ENCODE assay signal across 15 cellular contexts in genomic region chr3:24351779-24352469, GRCh38.
DNase-seq lines count a peak whose midpoint lies in the region; ATAC-seq, FAIRE-seq and TF ChIP-seq lines count a peak whose summit lies in the region.
"Had no signal": no experiment of that assay in that cellular context is flagged by ENCODE, and none has a peak within 500 bp of the region (broad histone marks: within the 10 kb centered on the region; RNA-seq: fewer than 3 reads in every experiment).

No MANE protein-coding gene starts in this region.

- no peak overlapping the region for H3K23ac ChIP-seq in H9 (ENCODE audit: insufficient read length, low read depth, low read length)

- H3K9me3 ChIP-seq in liver (ENCODE audit: control insufficient read depth in 4 of 4, low read length in 3 of 4) (no peaks in the 10 kb centered on the region), subcutaneous abdominal adipose tissue (ENCODE audit: control insufficient read depth in 5 of 5, low read length in 5 of 5) (no peaks in the 10 kb centered on the region), H9 (ENCODE audit: control insufficient read depth, low read depth, low read length) (no peaks in the 10 kb centered on the region)

- no peaks in the 10 kb centered on the region for H3K79me2 ChIP-seq in H9 (ENCODE audit: insufficient read depth, low read length)

- H2BK15ac ChIP-seq in H9 (ENCODE audit: low read depth, low read length) = no peak overlapping the region

- DNase-seq in NCI-H226 (peak; percentile 44), H9 (no peak)
- DNase-seq in activated T-cell treated with anti-CD3 and anti-CD28 coated beads, Interleukin-2, amount 50 U/mL, for 1 hour = no peak
- DNase-seq: activated T-cell treated with anti-CD3 and anti-CD28 coated beads, Interleukin-2, amount 50 U/mL, for 48 hours; CD4-positive, CD25-positive, alpha-beta regulatory T cell; cerebellar nuclear complex; NCI-H526; SIG-M5 had no signal

- H2BK120ac ChIP-seq in H9 (ENCODE audit: low read depth, low read length, poor library complexity, severe bottlenecking) = no peak overlapping the region

- H3T11ph ChIP-seq in H9 (ENCODE audit: low read length) = no peak overlapping the region

- WGBS in liver = 32% methylated on average over 4 of the region's 4 CpGs
- no CpG with 5 or more reads among the region's 4 CpGs for WGBS in H9 (ENCODE audit: extremely low coverage, insufficient read length, low lambda C conversion rate)

- no peak overlapping the region for H3K14ac ChIP-seq in H9 (ENCODE audit: insufficient read depth, low read length)

- peaks cover 0 to 4% (median 0%) of the 10 kb centered on the region in 3 experiments; a peak in 3 of 7 replicates for H3K36me3 Mint-ChIP-seq in H9 (ENCODE audit: insufficient read depth in 1 of 3, low read depth in 3 of 3)
- H3K36me3 Mint-ChIP-seq: CD4-positive, CD25-positive, alpha-beta regulatory T cell had no signal

- H3K4me3 ChIP-seq in liver (ENCODE audit: low read depth in 1 of 3, low read length in 3 of 3) (no peak overlapping the region), subcutaneous abdominal adipose tissue (ENCODE audit: low read depth in 1 of 5, low read length in 5 of 5) (no peak overlapping the region)

- H3K9ac ChIP-seq in liver (ENCODE audit: low read depth in 1 of 2, low read length in 2 of 2) (no peak overlapping the region), subcutaneous abdominal adipose tissue (ENCODE audit: low read length in 5 of 5) (no peak overlapping the region), H9 (ENCODE audit: extremely low read depth, insufficient read length, low read length) (no peak overlapping the region)

- peaks cover 6 to 13% of the 10 kb centered on the region in 2 experiments for H3K4me1 Mint-ChIP-seq in H9
- H3K4me1 Mint-ChIP-seq: CD4-positive, CD25-positive, alpha-beta regulatory T cell had no signal

- no peaks in the 10 kb centered on the region for H3K9me3 Mint-ChIP-seq in H9
- H3K9me3 Mint-ChIP-seq: stimulated activated naive CD8-positive, alpha-beta T cell treated with anti-CD3 and anti-CD28 coated beads, Interleukin-15, Interleukin-2, amounts not matched to agents 100 ng/mL and 50 ng/mL, for 24 hours had no signal

- no peak overlapping the region for H2AFZ ChIP-seq in H9 (ENCODE audit: low read length)

- H2BK12ac ChIP-seq in H9 (ENCODE audit: insufficient read length, low read depth, low read length) = no peak overlapping the region

- H3K4me1 ChIP-seq in liver (ENCODE audit: control insufficient read depth in 4 of 4, insufficient read depth in 4 of 4, low read length in 3 of 4) (peaks cover 0 to 32% (median 7%) of the 10 kb centered on the region in 4 donors), subcutaneous abdominal adipose tissue (ENCODE audit: control insufficient read depth in 5 of 5, insufficient read depth in 5 of 5, low read length in 5 of 5) (peaks cover 4 to 34% (median 16%) of the 10 kb centered on the region in 5 donors), H9 (ENCODE audit: insufficient read depth, low read length) (no peaks in the 10 kb centered on the region)

- H3K27ac ChIP-seq in liver (ENCODE audit: low read depth in 1 of 2, low read length in 2 of 2) = peak overlapping the region in 1 of 2 donors; percentile 30
- H3K27ac ChIP-seq in subcutaneous abdominal adipose tissue (ENCODE audit: low read depth, low read length) = peak overlapping the region; percentile 49
- H3K27ac ChIP-seq in H9 (ENCODE audit: insufficient read length, low read depth, low read length) = no peak overlapping the region

- no peak overlapping the region for H2AK5ac ChIP-seq in H9 (ENCODE audit: insufficient read length, low read length)

- no peak overlapping the region for H4K5ac ChIP-seq in H9 (ENCODE audit: insufficient read length, low read depth, low read length)

- H3K4me2 ChIP-seq in H9 (ENCODE audit: insufficient read depth, insufficient read length, low read length) = no peak overlapping the region

- H3K27me3 ChIP-seq in liver (ENCODE audit: control insufficient read depth in 4 of 4, insufficient read depth in 4 of 4, low read length in 3 of 4) = no peaks in the 10 kb centered on the region
- no peaks in the 10 kb centered on the region for H3K27me3 ChIP-seq in subcutaneous abdominal adipose tissue (ENCODE audit: control insufficient read depth in 5 of 5, insufficient read depth in 4 of 5, low read length in 5 of 5)
- H3K27me3 ChIP-seq in H9 (ENCODE audit: insufficient read depth, low read length) = no peaks in the 10 kb centered on the region

- no peak overlapping the region for H4K91ac ChIP-seq in H9 (ENCODE audit: insufficient read length, low read depth, low read length)

- H3K36me3 ChIP-seq in liver (ENCODE audit: control insufficient read depth in 4 of 4, insufficient read depth in 3 of 4, low read depth in 1 of 4, low read length in 3 of 4) (no peaks in the 10 kb centered on the region), subcutaneous abdominal adipose tissue (ENCODE audit: control insufficient read depth in 5 of 5, insufficient read depth in 5 of 5, low read length in 5 of 5) (no peaks in the 10 kb centered on the region)

- no peak overlapping the region for H3K4me3 Mint-ChIP-seq in H9
- H3K4me3 Mint-ChIP-seq: CD4-positive, CD25-positive, alpha-beta regulatory T cell; stimulated activated naive CD8-positive, alpha-beta T cell treated with anti-CD3 and anti-CD28 coated beads, Interleukin-15, Interleukin-2, amounts not matched to agents 100 ng/mL and 50 ng/mL, for 24 hours had no signal

- H2BK5ac ChIP-seq in H9 (ENCODE audit: insufficient read length, low read length) = no peak overlapping the region

- no peak overlapping the region for H3K4ac ChIP-seq in H9 (ENCODE audit: low read depth, low read length)

- no peak overlapping the region for H3K18ac ChIP-seq in H9 (ENCODE audit: insufficient read length, low read depth, low read length)

- H3K79me1 ChIP-seq in H9 (ENCODE audit: insufficient read depth, low read depth, low read length, poor library complexity, severe bottlenecking) = no peaks in the 10 kb centered on the region

- H3K23me2 ChIP-seq in H9 (ENCODE audit: insufficient read length, low read depth, low read length, poor library complexity, severe bottlenecking) = no peaks in the 10 kb centered on the region

- TF ChIP-seq RAD21 in liver (IDR thresholded peaks at IDR 0.05) = peak in 1 of 2 donors; percentile 13

- no peak for TF ChIP-seq CTCF in liver (IDR thresholded peaks at IDR 0.05; ENCODE audit: low read depth, low read length, missing input control)
- TF ChIP-seq CTCF in H9 (conservative IDR thresholded peaks at IDR 0.05) = no peak

- H2BK20ac ChIP-seq in H9 (ENCODE audit: low read depth, low read length, poor library complexity, severe bottlenecking) = no peak overlapping the region

- H3K27me3 Mint-ChIP-seq in H9 (ENCODE audit: low read depth) = no peaks in the 10 kb centered on the region
- H3K27me3 Mint-ChIP-seq: CD4-positive, CD25-positive, alpha-beta regulatory T cell; stimulated activated naive CD8-positive, alpha-beta T cell treated with anti-CD3 and anti-CD28 coated beads, Interleukin-15, Interleukin-2, amounts not matched to agents 100 ng/mL and 50 ng/mL, for 24 hours had no signal

- no peaks in the 10 kb centered on the region for H4K20me1 ChIP-seq in H9 (ENCODE audit: control insufficient read depth, insufficient read depth, insufficient read length)

- no peak overlapping the region for H3K56ac ChIP-seq in H9 (ENCODE audit: insufficient read length, low read depth, low read length)

- no peak for ATAC-seq in HG03432 (IDR thresholded peaks at IDR 0.05; ENCODE audit: unreplicated experiment)
- no peak for ATAC-seq in GM19395 (IDR thresholded peaks at IDR 0.05; ENCODE audit: unreplicated experiment)
- ATAC-seq: activated CD4-positive, CD25-positive, alpha-beta regulatory T cell treated with anti-CD3 and anti-CD28 coated beads, Interleukin-2, amount 50 U/mL, for 24 hours had no signal

- 0 out of 7 replicates have a peak overlapping the region, but pooled peaks of 1 of the 3 experiments have one; percentile 44 for H3K27ac Mint-ChIP-seq in H9
- H3K27ac Mint-ChIP-seq: CD4-positive, CD25-positive, alpha-beta regulatory T cell; stimulated activated naive CD8-positive, alpha-beta T cell treated with anti-CD3 and anti-CD28 coated beads, Interleukin-15, Interleukin-2, amounts not matched to agents 100 ng/mL and 50 ng/mL, for 24 hours had no signal

- no peak overlapping the region for H4K8ac ChIP-seq in H9 (replicated peaks; ENCODE audit: insufficient read length, low read depth, low read length)

- FAIRE-seq in endometrium (lab: Jason Lieb, UNC) = peak; percentile 90

TF ChIP-seq in liver, 16 proteins besides CTCF, POLR2A, EP300 and RAD21 (continues in another document):
- TF ChIP-seq TAF1 (conservative IDR thresholded peaks at IDR 0.05) (no peak), RXRA (IDR thresholded peaks at IDR 0.05) (peak; percentile 21 to 38), HNF4G (IDR thresholded peaks at IDR 0.05) (no peak), MAX (IDR thresholded peaks at IDR 0.05) (no peak), FOXA2 (IDR thresholded peaks at IDR 0.05) (no peak), JUND (IDR thresholded peaks at IDR 0.05) (no peak), GABPA (IDR thresholded peaks at IDR 0.05 in 1 of 2, conservative IDR thresholded peaks at IDR 0.05 in 1 of 2) (no peak), HNF4A (conservative IDR thresholded peaks at IDR 0.05) (peak in 1 of 2 donors; percentile 30), EGR1 (IDR thresholded peaks at IDR 0.05; ENCODE audit: low read depth in 2 of 2) (no peak), YY1 (IDR thresholded peaks at IDR 0.05) (peak; percentile 35)
- TF ChIP-seq, protein P1, sequence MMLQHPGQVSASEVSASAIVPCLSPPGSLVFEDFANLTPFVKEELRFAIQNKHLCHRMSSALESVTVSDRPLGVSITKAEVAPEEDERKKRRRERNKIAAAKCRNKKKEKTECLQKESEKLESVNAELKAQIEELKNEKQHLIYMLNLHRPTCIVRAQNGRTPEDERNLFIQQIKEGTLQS (IDR thresholded peaks at IDR 0.05) = no peak
- TF ChIP-seq, protein P2, sequence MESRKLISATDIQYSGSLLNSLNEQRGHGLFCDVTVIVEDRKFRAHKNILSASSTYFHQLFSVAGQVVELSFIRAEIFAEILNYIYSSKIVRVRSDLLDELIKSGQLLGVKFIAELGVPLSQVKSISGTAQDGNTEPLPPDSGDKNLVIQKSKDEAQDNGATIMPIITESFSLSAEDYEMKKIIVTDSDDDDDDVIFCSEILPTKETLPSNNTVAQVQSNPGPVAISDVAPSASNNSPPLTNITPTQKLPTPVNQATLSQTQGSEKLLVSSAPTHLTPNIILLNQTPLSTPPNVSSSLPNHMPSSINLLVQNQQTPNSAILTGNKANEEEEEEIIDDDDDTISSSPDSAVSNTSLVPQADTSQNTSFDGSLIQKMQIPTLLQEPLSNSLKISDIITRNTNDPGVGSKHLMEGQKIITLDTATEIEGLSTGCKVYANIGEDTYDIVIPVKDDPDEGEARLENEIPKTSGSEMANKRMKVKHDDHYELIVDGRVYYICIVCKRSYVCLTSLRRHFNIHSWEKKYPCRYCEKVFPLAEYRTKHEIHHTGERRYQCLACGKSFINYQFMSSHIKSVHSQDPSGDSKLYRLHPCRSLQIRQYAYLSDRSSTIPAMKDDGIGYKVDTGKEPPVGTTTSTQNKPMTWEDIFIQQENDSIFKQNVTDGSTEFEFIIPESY (IDR thresholded peaks at IDR 0.05) = no peak
